In genomic region chr19:40616941-40617340, GRCh38 we compare ENCODE assay signal across 25 cellular contexts.
"Had no signal": no experiment of that assay in that cellular context is flagged by ENCODE, and none has a peak within 500 bp of the region (broad histone marks: within the 10 kb centered on the region; RNA-seq: fewer than 3 reads in every experiment).

No MANE protein-coding gene starts in this region.

- H3K27me3 Mint-ChIP-seq: activated CD8-positive, alpha-beta memory T cell treated with anti-CD3 and anti-CD28 coated beads, Interleukin-2, amount 10 ng/mL, durations not matched to agents 7 days and 5 days; activated naive CD8-positive, alpha-beta T cell treated with anti-CD3 and anti-CD28 coated beads, Interleukin-2, amount 10 ng/mL, durations not matched to agents 7 days and 5 days; naive B cell had no signal

- H3K9me3 ChIP-seq: gastroesophageal sphincter, ovary, suprapubic skin, tibial artery, upper lobe of right lung had no signal

- H3K27ac ChIP-seq: brain microvascular endothelial cell, gastroesophageal sphincter, hepatocyte, ovary, suprapubic skin, tibial artery, upper lobe of right lung had no signal

- H3K4me2 ChIP-seq: hepatocyte had no signal

- H3K9me3 Mint-ChIP-seq: activated naive CD8-positive, alpha-beta T cell treated with anti-CD3 and anti-CD28 coated beads, Interleukin-2, amount 10 ng/mL, durations not matched to agents 7 days and 5 days; activated T-helper 1 cell treated with anti-CD3 and anti-CD28 coated beads, Interleukin-12 subunit alpha, Interleukin-12 subunit beta, Interleukin-2, Interleukin-4 antibody, amounts not matched to agents 30 ng/mL and 10 ng/mL and 1 ng/mL, durations not matched to agents 14 hours and 24 hours and 36 hours; mesothelial cell of epicardium; naive B cell; nephron progenitor cell; stimulated activated effector memory CD8-positive, alpha-beta T cell treated with anti-CD3 and anti-CD28 coated beads, Interleukin-12 subunit alpha, Interleukin-12 subunit beta, amount 100 ng/mL, for 72 hours had no signal

- DNase-seq: activated CD4-positive, alpha-beta T cell treated with anti-CD3 and anti-CD28 coated beads for 4 hours; activated CD4-positive, alpha-beta T cell treated with anti-CD3 and anti-CD28 coated beads, Interleukin-2, amount 50 U/mL, for 48 hours; activated CD4-positive, CD25-positive, alpha-beta regulatory T cell; activated CD8-positive, alpha-beta memory T cell treated with anti-CD3 and anti-CD28 coated beads, Interleukin-2, amount 10 ng/mL, durations not matched to agents 7 days and 5 days; activated gamma-delta T cell; activated naive CD8-positive, alpha-beta T cell treated with anti-CD3 and anti-CD28 coated beads, Interleukin-2, amount 10 ng/mL, durations not matched to agents 7 days and 5 days; activated T-cell treated with anti-CD3 and anti-CD28 coated beads for 4 hours; amniotic stem cell; brain microvascular endothelial cell; left colon; naive B cell; nephron progenitor cell; stimulated activated CD4-positive, alpha-beta T cell treated with anti-CD3 and anti-CD28 coated beads, Interleukin-12 subunit alpha, Interleukin-12 subunit beta, amount 100 ng/mL, for 4 hours; stimulated activated CD4-positive, alpha-beta T cell treated with anti-CD3 and anti-CD28 coated beads, Interleukin-4, amount 100 ng/mL, for 24 hours; tibial artery; upper lobe of right lung had no signal

- H3K27ac Mint-ChIP-seq: activated CD8-positive, alpha-beta memory T cell treated with anti-CD3 and anti-CD28 coated beads, Interleukin-2, amount 10 ng/mL, durations not matched to agents 7 days and 5 days; activated naive CD8-positive, alpha-beta T cell treated with anti-CD3 and anti-CD28 coated beads, Interleukin-2, amount 10 ng/mL, durations not matched to agents 7 days and 5 days; mesothelial cell of epicardium; naive B cell; nephron progenitor cell; progenitor cell of endocrine pancreas had no signal

- H2AFZ ChIP-seq: hepatocyte had no signal

- H3K4me3 ChIP-seq: gastroesophageal sphincter, hepatocyte, ovary, skin epidermis, suprapubic skin, tibial artery, upper lobe of right lung had no signal

- H3K27me3 ChIP-seq: brain microvascular endothelial cell, gastroesophageal sphincter, hepatocyte, ovary, suprapubic skin, tibial artery, upper lobe of right lung had no signal

- H3K4me3 Mint-ChIP-seq: activated CD8-positive, alpha-beta memory T cell treated with anti-CD3 and anti-CD28 coated beads, Interleukin-2, amount 10 ng/mL, durations not matched to agents 7 days and 5 days; activated naive CD8-positive, alpha-beta T cell treated with anti-CD3 and anti-CD28 coated beads, Interleukin-2, amount 10 ng/mL, durations not matched to agents 7 days and 5 days; activated T-helper 1 cell treated with anti-CD3 and anti-CD28 coated beads, Interleukin-12 subunit alpha, Interleukin-12 subunit beta, Interleukin-2, Interleukin-4 antibody, amounts not matched to agents 30 ng/mL and 10 ng/mL and 1 ng/mL, durations not matched to agents 14 hours and 24 hours and 36 hours; mesothelial cell of epicardium; naive B cell; nephron progenitor cell; stimulated activated effector memory CD8-positive, alpha-beta T cell treated with anti-CD3 and anti-CD28 coated beads, Interleukin-12 subunit alpha, Interleukin-12 subunit beta, amount 100 ng/mL, for 72 hours had no signal

- H3K36me3 ChIP-seq: ovary had no signal
